ENCODE assay signal across 24 cellular contexts in genomic region chr17:17425591-17425990, GRCh38.
"Had no signal": no experiment of that assay in that cellular context is flagged by ENCODE, and none has a peak within 500 bp of the region (broad histone marks: within the 10 kb centered on the region; RNA-seq: fewer than 3 reads in every experiment).

No MANE protein-coding gene starts in this region.

- ATAC-seq: foreskin keratinocyte; natural killer cell treated with Interleukin-12 subunit alpha and Interleukin-12 subunit beta and Interleukin-15 and Interleukin-18, amount 100 ng/mL, for 72 hours; stimulated activated naive CD8-positive, alpha-beta T cell treated with anti-CD3 and anti-CD28 coated beads, Interleukin-15, Interleukin-2, amounts not matched to agents 100 U/mL and 50 U/mL, for 24 hours; T-helper 17 cell had no signal

- H3K4me1 ChIP-seq: breast epithelium, foreskin keratinocyte, upper lobe of left lung had no signal

- H3K4me1 Mint-ChIP-seq: activated B cell treated with CpG ODN at 0.5 μM for 24 hours; activated CD4-positive, alpha-beta T cell treated with anti-CD3 and anti-CD28 coated beads for 36 hours; T-helper 17 cell had no signal

- H3K27ac ChIP-seq: coronary artery, epithelial cell of prostate, foreskin keratinocyte, upper lobe of left lung had no signal

- H3K4me3 Mint-ChIP-seq: activated B cell treated with CpG ODN at 0.5 μM for 24 hours; activated CD4-positive, alpha-beta T cell treated with anti-CD3 and anti-CD28 coated beads for 36 hours; activated naive CD8-positive, alpha-beta T cell; activated T-cell treated with anti-CD3 and anti-CD28 coated beads, Interleukin-2, amount 50 U/mL, for 24 hours; natural killer cell treated with Interleukin-12 subunit alpha and Interleukin-12 subunit beta and Interleukin-15 and Interleukin-18, amount 100 ng/mL, for 72 hours; T-helper 17 cell had no signal

- H3K9me3 Mint-ChIP-seq: activated T-cell treated with anti-CD3 and anti-CD28 coated beads, Interleukin-2, amount 50 U/mL, for 24 hours; activated T-helper 2 cell treated with anti-CD3 and anti-CD28 coated beads, Interferon-gamma antibody, Interleukin-2, Interleukin-4, amounts not matched to agents 10 μg/mL and 5 μg/mL and 100 μg/mL, durations not matched to agents 14 hours and 24 hours and 36 hours; natural killer cell treated with Interleukin-12 subunit alpha and Interleukin-12 subunit beta and Interleukin-15 and Interleukin-18, amount 100 ng/mL, for 72 hours had no signal

- H3K27me3 Mint-ChIP-seq: activated B cell treated with CpG ODN at 0.5 μM for 24 hours; activated CD4-positive, alpha-beta T cell treated with anti-CD3 and anti-CD28 coated beads for 36 hours; activated naive CD8-positive, alpha-beta T cell; activated T-cell treated with anti-CD3 and anti-CD28 coated beads, Interleukin-2, amount 50 U/mL, for 24 hours; progenitor cell of endocrine pancreas; T-helper 17 cell had no signal

- DNase-seq: activated B cell treated with CpG ODN at 0.5 μM for 24 hours; activated CD4-positive, alpha-beta T cell treated with anti-CD3 and anti-CD28 coated beads for 36 hours; activated CD4-positive, alpha-beta T cell treated with anti-CD3 and anti-CD28 coated beads, Interleukin-2, amount 50 U/mL, for 4 hours; activated CD8-positive, alpha-beta memory T cell treated with anti-CD3 and anti-CD28 coated beads for 24 hours; activated CD8-positive, alpha-beta memory T cell treated with anti-CD3 and anti-CD28 coated beads, Interleukin-2, amount 50 U/mL, for 4 hours; activated naive CD4-positive, alpha-beta T cell; activated T-cell treated with anti-CD3 and anti-CD28 coated beads, Interleukin-2, amount 50 U/mL, for 24 hours; cerebellar nuclear complex; foreskin keratinocyte; hippocampal formation; kidney glomerular epithelial cell; midbrain; stimulated activated CD4-positive, alpha-beta T cell treated with anti-CD3 and anti-CD28 coated beads, Interleukin-12 subunit alpha, Interleukin-12 subunit beta, amount 100 ng/mL, for 4 hours; stimulated activated CD4-positive, alpha-beta T cell treated with anti-CD3 and anti-CD28 coated beads, Interleukin-4, amount 100 ng/mL, for 4 hours; stimulated activated naive CD8-positive, alpha-beta T cell treated with anti-CD3 and anti-CD28 coated beads, Interleukin-15, Interleukin-2, amounts not matched to agents 100 U/mL and 50 U/mL, for 24 hours; T-helper 17 cell had no signal

- H3K27me3 ChIP-seq: breast epithelium, upper lobe of left lung had no signal

- H3K36me3 Mint-ChIP-seq: activated naive CD8-positive, alpha-beta T cell; natural killer cell treated with Interleukin-12 subunit alpha and Interleukin-12 subunit beta and Interleukin-15 and Interleukin-18, amount 100 ng/mL, for 72 hours had no signal

- H3K36me3 ChIP-seq: breast epithelium, upper lobe of left lung had no signal

- H3K4me3 ChIP-seq: breast epithelium, coronary artery, upper lobe of left lung had no signal

- H3K27ac Mint-ChIP-seq: activated B cell treated with CpG ODN at 0.5 μM for 24 hours; activated CD4-positive, alpha-beta T cell treated with anti-CD3 and anti-CD28 coated beads for 36 hours; activated naive CD8-positive, alpha-beta T cell; activated T-cell treated with anti-CD3 and anti-CD28 coated beads, Interleukin-2, amount 50 U/mL, for 24 hours; activated T-helper 2 cell treated with anti-CD3 and anti-CD28 coated beads, Interferon-gamma antibody, Interleukin-2, Interleukin-4, amounts not matched to agents 10 μg/mL and 5 μg/mL and 100 μg/mL, durations not matched to agents 14 hours and 24 hours and 36 hours; natural killer cell treated with Interleukin-12 subunit alpha and Interleukin-12 subunit beta and Interleukin-15 and Interleukin-18, amount 100 ng/mL, for 72 hours; progenitor cell of endocrine pancreas; T-helper 17 cell had no signal
